Comparison of ENCODE assay signal across 13 cellular contexts in the genomic region with DNA sequence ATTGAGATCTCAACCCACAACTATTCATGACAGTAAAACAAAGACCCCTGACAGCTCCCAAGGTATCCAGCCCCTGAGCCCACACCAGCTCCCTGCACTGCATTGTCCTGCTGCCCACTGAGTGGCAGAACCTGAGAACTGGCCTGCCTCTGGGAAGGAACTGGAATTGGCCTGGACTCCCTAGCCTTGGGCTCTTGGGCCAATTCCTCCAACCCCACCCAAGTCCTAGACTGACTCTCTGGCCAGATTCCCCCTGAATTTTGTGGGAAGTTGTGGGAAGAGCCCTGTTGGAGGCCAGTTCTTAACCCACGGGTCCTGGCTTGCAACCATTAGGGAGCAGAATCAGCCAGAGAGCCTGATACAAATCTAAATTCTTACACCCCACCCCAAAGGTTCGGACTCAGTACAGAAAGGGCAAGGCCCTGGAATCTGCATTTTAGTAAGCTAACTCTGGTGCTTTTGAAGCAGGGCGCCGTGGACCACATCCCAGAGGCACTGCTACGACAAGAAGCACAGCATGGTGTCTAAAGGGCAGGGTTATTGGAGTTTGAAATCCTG.
DNase-seq lines count a peak whose midpoint lies in the region; TF ChIP-seq lines count a peak whose summit lies in the region.
"Had no signal": no experiment of that assay in that cellular context is flagged by ENCODE, and none has a peak within 500 bp of the region (broad histone marks: within the 10 kb centered on the region; RNA-seq: fewer than 3 reads in every experiment).

No MANE protein-coding gene starts in this region.

- H3K4me1 ChIP-seq in smooth muscle cell (ENCODE audit: low read depth): peaks cover 15% of the 10 kb centered on the region
- H3K4me1 ChIP-seq: Caco-2 had no signal

- no peak overlapping the region for H3K9ac ChIP-seq in smooth muscle cell (ENCODE audit: low read depth)

- H3K79me2 ChIP-seq in smooth muscle cell (ENCODE audit: low read depth): no peaks in the 10 kb centered on the region

- no peaks in the 10 kb centered on the region for H3K36me3 ChIP-seq in smooth muscle cell (ENCODE audit: low read depth)

- H3K27ac ChIP-seq in smooth muscle cell (ENCODE audit: low read depth): peak overlapping the region; percentile 73
- H3K27ac ChIP-seq: HL-60 had no signal

- H3K4me2 ChIP-seq in smooth muscle cell: peak overlapping the region; percentile 49

- peaks cover 34% of the 10 kb centered on the region for H3F3A ChIP-seq in smooth muscle cell (ENCODE audit: low read depth)

- peaks cover 0 to 4% (median 0%) of the 10 kb centered on the region in 5 experiments for H3K9me3 Mint-ChIP-seq in brain
- no peaks in the 10 kb centered on the region for H3K9me3 Mint-ChIP-seq in mesothelial cell of epicardium
- H3K9me3 Mint-ChIP-seq: CD8-positive, alpha-beta memory T cell had no signal

- no peak overlapping the region for H2AFZ ChIP-seq in smooth muscle cell (ENCODE audit: low read depth)

- H3K4me3 Mint-ChIP-seq in brain (no peak overlapping the region), mesothelial cell of epicardium (no peak overlapping the region)
- H3K4me3 Mint-ChIP-seq: CD14-positive monocyte; CD8-positive, alpha-beta memory T cell had no signal

- H4K20me1 ChIP-seq in smooth muscle cell (ENCODE audit: low read depth): no peaks in the 10 kb centered on the region

- WGBS in smooth muscle cell (ENCODE audit: low lambda C conversion rate): 84% methylated on average over 5 of the region's 5 CpGs

- no peaks in the 10 kb centered on the region for H3K9me3 ChIP-seq in smooth muscle cell (replicated peaks; ENCODE audit: low read depth)
- H3K9me3 ChIP-seq: Caco-2 had no signal

- H3K27me3 ChIP-seq in smooth muscle cell (ENCODE audit: low read depth): no peaks in the 10 kb centered on the region

- H3K4me3 ChIP-seq in smooth muscle cell: no peak overlapping the region

- intact Hi-C loops in posterior cingulate gyrus (cut with DNase I): no loop called here

- H3K27ac Mint-ChIP-seq in brain: peak overlapping the region in 3 of 5 experiments; percentile 12 to 54 (median 30)
- peak overlapping the region; percentile 41 for H3K27ac Mint-ChIP-seq in mesothelial cell of epicardium
- H3K27ac Mint-ChIP-seq: CD14-positive monocyte; CD8-positive, alpha-beta memory T cell had no signal

- H3K27me3 Mint-ChIP-seq in brain: peaks cover 6% of the 10 kb centered on the region
- H3K27me3 Mint-ChIP-seq in mesothelial cell of epicardium (ENCODE audit: low read depth): no peaks in the 10 kb centered on the region

- TF ChIP-seq CTCF in brain (conservative IDR thresholded peaks at IDR 0.05) (no peak), mesothelial cell of epicardium (IDR thresholded peaks at IDR 0.05; ENCODE audit: unreplicated experiment) (no peak), smooth muscle cell (IDR thresholded peaks at IDR 0.05; ENCODE audit: borderline replicate concordance, insufficient read depth, poor library complexity, severe bottlenecking) (no peak)

- peaks cover 27% of the 10 kb centered on the region for H3K4me1 Mint-ChIP-seq in brain
- peaks cover 58% of the 10 kb centered on the region for H3K4me1 Mint-ChIP-seq in mesothelial cell of epicardium
- H3K4me1 Mint-ChIP-seq: CD14-positive monocyte; CD8-positive, alpha-beta memory T cell had no signal

- no peak for DNase-seq in mesothelial cell of epicardium (ENCODE audit: low spot score in 2 of 2, unreplicated experiment in 2 of 2)
- DNase-seq in smooth muscle cell (lab: John Stamatoyannopoulos, UW; ENCODE audit: unreplicated experiment): no peak
- DNase-seq in posterior cingulate gyrus: no peak
- DNase-seq in SIG-M5 (lab: John Stamatoyannopoulos, UW): no peak
- DNase-seq in activated effector memory CD4-positive, alpha-beta T cell treated with anti-CD3 and anti-CD28 coated beads, Interleukin-2, amount 50 U/mL, for 16 hours: no peak
- DNase-seq in SKM-1 treated with dmso at 0.1 percent for 144 hours (lab: John Stamatoyannopoulos, UW; ENCODE audit: unreplicated experiment): no peak
- DNase-seq: Caco-2; CD8-positive, alpha-beta memory T cell; DMS53; GF-D8 had no signal

- no peaks in the 10 kb centered on the region for H3K36me3 Mint-ChIP-seq in brain
- no peaks in the 10 kb centered on the region for H3K36me3 Mint-ChIP-seq in mesothelial cell of epicardium
- H3K36me3 Mint-ChIP-seq: CD14-positive monocyte; CD8-positive, alpha-beta memory T cell had no signal
